Comparison of ENCODE assay signal across 14 cellular contexts in the genomic region with DNA sequence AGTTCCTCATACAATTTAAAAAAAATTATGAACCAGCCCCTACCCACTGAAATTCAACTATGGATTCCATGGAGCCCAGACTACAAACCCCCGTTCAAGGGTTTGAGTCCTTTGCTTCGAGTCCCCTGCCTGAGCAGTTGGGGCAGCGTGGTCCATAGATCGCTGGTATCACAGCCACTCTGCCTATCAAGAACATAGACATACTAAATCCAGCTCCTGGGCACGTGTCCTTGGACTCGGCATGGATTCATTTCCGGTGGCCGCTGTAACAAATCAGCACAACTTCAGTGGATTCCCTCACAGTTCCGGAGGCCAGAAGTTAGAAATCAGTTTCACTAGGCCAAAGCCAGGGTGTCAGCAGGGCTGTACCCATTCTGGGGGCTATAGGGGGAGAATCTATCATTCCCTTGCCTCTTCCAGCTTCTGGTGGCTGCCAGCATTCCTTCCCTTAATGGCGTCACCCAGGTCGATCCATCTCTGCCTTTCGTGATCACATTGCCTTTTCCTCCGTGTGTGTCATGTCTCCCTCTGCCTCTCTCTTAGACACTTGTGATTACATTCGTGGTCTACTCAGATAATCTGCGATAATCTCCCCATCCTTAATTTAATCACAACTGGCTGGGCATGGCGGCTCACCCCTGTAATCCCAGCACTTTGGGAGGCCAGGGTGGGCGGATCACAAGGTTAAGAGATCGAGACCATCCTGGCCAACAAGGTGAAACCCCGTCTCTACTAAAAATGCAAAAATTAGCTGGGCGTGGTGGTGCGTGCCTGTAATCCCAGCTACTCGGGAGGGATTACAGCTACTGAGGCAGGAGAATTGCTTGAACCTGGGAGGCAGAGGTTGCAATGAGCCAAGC.
"Had no signal": no experiment of that assay in that cellular context is flagged by ENCODE, and none has a peak within 500 bp of the region (broad histone marks: within the 10 kb centered on the region; RNA-seq: fewer than 3 reads in every experiment).

No MANE protein-coding gene starts in this region.

- H3K27me3 ChIP-seq: foreskin keratinocyte, left lung had no signal

- ATAC-seq: activated naive CD4-positive, alpha-beta T cell treated with anti-CD3 and anti-CD28 coated beads, Interleukin-2, amount 50 U/mL, for 72 hours; left lung; natural killer cell had no signal

- H3K27ac ChIP-seq: foreskin keratinocyte had no signal

- H3K36me3 Mint-ChIP-seq: natural killer cell had no signal

- H3K27ac Mint-ChIP-seq: activated CD4-positive, alpha-beta T cell treated with anti-CD3 and anti-CD28 coated beads, Interleukin-2, amount 10 ng/mL, durations not matched to agents 24 days and 14 days; activated T-helper 2 cell treated with anti-CD3 and anti-CD28 coated beads, Interferon-gamma antibody, Interleukin-2, Interleukin-4, amounts not matched to agents 10 μg/mL and 5 μg/mL and 100 μg/mL, durations not matched to agents 14 hours and 24 hours and 36 hours; brain; natural killer cell had no signal

- H3K4me1 Mint-ChIP-seq: brain had no signal

- H3K9me3 ChIP-seq: left lung had no signal

- H3K27me3 Mint-ChIP-seq: activated CD4-positive, alpha-beta T cell treated with anti-CD3 and anti-CD28 coated beads, Interleukin-2, amount 10 ng/mL, durations not matched to agents 24 days and 14 days; brain had no signal

- H3K4me3 ChIP-seq: left lung had no signal

- H3K4me3 Mint-ChIP-seq: activated CD4-positive, alpha-beta T cell treated with anti-CD3 and anti-CD28 coated beads, Interleukin-2, amount 10 ng/mL, durations not matched to agents 24 days and 14 days; natural killer cell had no signal

- DNase-seq: activated CD4-positive, alpha-beta T cell treated with anti-CD3 and anti-CD28 coated beads, Interleukin-2, amount 10 ng/mL, durations not matched to agents 24 days and 14 days; activated CD4-positive, CD25-positive, alpha-beta regulatory T cell; effector CD8-positive, alpha-beta T cell; glutamatergic neuron; kidney; left lung; natural killer cell; occipital lobe; stimulated activated CD4-positive, alpha-beta T cell treated with anti-CD3 and anti-CD28 coated beads, Interleukin-12 subunit alpha, Interleukin-12 subunit beta, amount 100 ng/mL, for 4 hours; stimulated activated CD4-positive, alpha-beta T cell treated with anti-CD3 and anti-CD28 coated beads, Interleukin-2, amount 100 ng/mL, for 24 hours had no signal

- H3K9me3 Mint-ChIP-seq: activated CD4-positive, alpha-beta T cell treated with anti-CD3 and anti-CD28 coated beads, Interleukin-2, amount 10 ng/mL, durations not matched to agents 24 days and 14 days; activated naive CD4-positive, alpha-beta T cell treated with anti-CD3 and anti-CD28 coated beads, Interleukin-2, amount 50 U/mL, for 72 hours; activated T-helper 2 cell treated with anti-CD3 and anti-CD28 coated beads, Interferon-gamma antibody, Interleukin-2, Interleukin-4, amounts not matched to agents 10 μg/mL and 5 μg/mL and 100 μg/mL, durations not matched to agents 14 hours and 24 hours and 36 hours; brain; natural killer cell had no signal
